15 cellular contexts compared by ENCODE assay signal in the genomic region with DNA sequence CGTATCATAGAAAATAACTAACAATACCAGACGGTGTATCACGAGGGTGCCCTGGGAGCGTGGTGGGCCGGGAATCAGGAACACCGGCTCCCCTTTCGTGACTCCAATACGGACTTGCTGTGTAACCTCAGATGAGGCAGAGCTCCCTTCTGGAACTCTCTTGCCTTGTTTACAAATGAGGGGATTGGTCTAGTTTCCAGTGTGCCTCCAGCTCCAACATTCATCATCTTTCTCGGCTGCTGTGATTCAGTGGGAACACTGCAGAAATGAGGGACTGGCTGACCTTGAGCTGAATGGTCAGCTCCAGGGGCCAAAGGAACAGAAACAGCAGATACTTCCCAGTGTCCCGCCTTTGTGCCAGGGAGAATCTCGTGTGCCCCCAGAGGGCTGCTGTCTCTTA. TPM values are rescaled to one million over a fixed set of nuclear protein-coding genes. Genes with fewer than 3 reads are reported as not detected.
A peak's percentile ranks its signal among the peaks of the same experiment; 100 is the strongest.
DNase-seq lines count a peak whose midpoint lies in the region; TF ChIP-seq lines count a peak whose summit lies in the region.
"Had no signal": no experiment of that assay in that cellular context is flagged by ENCODE, and none has a peak within 500 bp of the region (broad histone marks: within the 10 kb centered on the region; RNA-seq: fewer than 3 reads in every experiment).

No MANE protein-coding gene starts in this region.

- DNase-seq in MCF 10A (ENCODE audit: unreplicated experiment) (peak; percentile 71), breast epithelium (ENCODE audit: low spot score in 2 of 2) (no peak), chondrocyte (ENCODE audit: low spot score) (no peak), kidney tubule cell (ENCODE audit: low spot score) (peak; percentile 36), cerebellar cortex (ENCODE audit: low spot score) (no peak), amygdala (lab: John Stamatoyannopoulos, UW) (no peak), GM13976 (ENCODE audit: low spot score) (no peak), anterior cingulate cortex (lab: John Stamatoyannopoulos, UW) (no peak)
- DNase-seq: activated CD8-positive, alpha-beta T cell treated with anti-CD3 and anti-CD28 coated beads for 36 hours; Caco-2; NCI-H1105 treated with DMSO at 0.1 percent for 48 hours had no signal

- CTCF ChIA-PET in MCF 10A (lab: Yijun Ruan, JAX), result interaction anchor here (0.6 to 4.4 kb wide), 23 partner anchors 8 to 135 kb away, joined by 3 to 27 read pairs (median 4); partner anchors contain the start of gene TGFBI

- H3K4me1 Mint-ChIP-seq in MCF 10A (ENCODE audit: insufficient read depth, unreplicated experiment) (peaks cover 45% of the 10 kb centered on the region), chondrocyte (ENCODE audit: low read depth) (peaks cover 53% of the 10 kb centered on the region)

- BruUV-seq in MCF 10A (replicated peaks; lab: Mats Ljungman, UMichigan), result no TSS peak

- in situ Hi-C loops in GM13976 (cut with MboI; ENCODE audit: low sequenced_read_pairs, unreplicated experiment), result no loop called here

- no peaks in the 10 kb centered on the region for H3K9me3 Mint-ChIP-seq in MCF 10A (ENCODE audit: unreplicated experiment)
- H3K9me3 Mint-ChIP-seq in chondrocyte (ENCODE audit: low read depth), result no peaks in the 10 kb centered on the region
- H3K9me3 Mint-ChIP-seq: activated CD8-positive, alpha-beta T cell treated with anti-CD3 and anti-CD28 coated beads for 36 hours had no signal

- TF ChIP-seq CTCF in MCF 10A (IDR thresholded peaks at IDR 0.05; ENCODE audit: unreplicated experiment) (no peak), breast epithelium (IDR thresholded peaks at IDR 0.05) (no peak), chondrocyte (IDR thresholded peaks at IDR 0.05) (no peak), GM13976 (IDR thresholded peaks at IDR 0.05; ENCODE audit: borderline replicate concordance, control extremely low read depth, extremely low read depth, insufficient read depth, missing control alignments) (no peak)

- no peaks in the 10 kb centered on the region for H3K27me3 ChIP-seq in breast epithelium
- H3K27me3 ChIP-seq: tibial artery had no signal

- H3K27me3 Mint-ChIP-seq in MCF 10A (ENCODE audit: insufficient read depth, unreplicated experiment) (no peaks in the 10 kb centered on the region), chondrocyte (ENCODE audit: low read depth) (no peaks in the 10 kb centered on the region)

- H3K36me3 Mint-ChIP-seq in MCF 10A (ENCODE audit: insufficient read depth, unreplicated experiment), result no peaks in the 10 kb centered on the region
- H3K36me3 Mint-ChIP-seq in chondrocyte (ENCODE audit: low read depth), result no peaks in the 10 kb centered on the region
- H3K36me3 Mint-ChIP-seq: mesothelial cell of epicardium had no signal

- intact Hi-C loops in MCF 10A (cut with micrococcal nuclease), result loop anchor here (2.0 kb wide), 2 partner anchors 27 to 53 kb away; no protein-coding TSS in a partner anchor
- intact Hi-C loops in breast epithelium (cut with DNase I; ENCODE audit: low total_unique reads), result no loop called here

- no peak overlapping the region for H3K4me3 ChIP-seq in breast epithelium
- H3K4me3 ChIP-seq: tibial artery had no signal

- H3K4me3 Mint-ChIP-seq in MCF 10A (ENCODE audit: unreplicated experiment) (peak overlapping the region; percentile 15), chondrocyte (ENCODE audit: unreplicated experiment) (no peak overlapping the region)
- H3K4me3 Mint-ChIP-seq: activated CD8-positive, alpha-beta T cell treated with anti-CD3 and anti-CD28 coated beads for 36 hours; mesothelial cell of epicardium had no signal

- POLR2A ChIA-PET in MCF 10A (lab: Yijun Ruan, JAX), result interaction anchor here (0.6 to 39.3 kb wide), 12 partner anchors 11 to 1617 kb away, joined by 3 to 1604 read pairs (median 6); partner anchors contain the start of gene TGFBI

- no peaks in the 10 kb centered on the region for H3K36me3 ChIP-seq in breast epithelium
- H3K36me3 ChIP-seq: tibial artery had no signal

- no peaks in the 10 kb centered on the region for H3K4me1 ChIP-seq in breast epithelium
- H3K4me1 ChIP-seq: Caco-2, parathyroid adenoma, tibial artery had no signal

- no peak for TF ChIP-seq POLR2A in breast epithelium (IDR thresholded peaks at IDR 0.05)

- H3K27ac ChIP-seq in breast epithelium, result no peak overlapping the region
- H3K27ac ChIP-seq: parathyroid adenoma, tibial artery had no signal

- H3K27ac Mint-ChIP-seq in MCF 10A (ENCODE audit: low read depth, unreplicated experiment) (peak overlapping the region; percentile 93), chondrocyte (ENCODE audit: unreplicated experiment) (peak overlapping the region; percentile 77)
- H3K27ac Mint-ChIP-seq: activated CD8-positive, alpha-beta T cell treated with anti-CD3 and anti-CD28 coated beads for 36 hours; mesothelial cell of epicardium had no signal

- H3K9me3 ChIP-seq in breast epithelium, result no peaks in the 10 kb centered on the region
- H3K9me3 ChIP-seq: Caco-2, tibial artery had no signal

RNA-seq across cellular contexts. Expression of gene TGFBI, which starts 22.6 kb away (rescaled TPM):
- total RNA-seq in MCF 10A (2022) (623 and 892 TPM in 2 replicates), breast epithelium (100 to 1,000 TPM in 1 of 3 donors, 10 to 100 TPM in 2; 40.4 to 145 (median 45.2) TPM), chondrocyte (491 to 631 TPM (median 620 TPM) in 3 replicates)
- total RNA-seq: activated CD8-positive, alpha-beta T cell treated with anti-CD3 and anti-CD28 coated beads for 36 hours had no signal

RNA-seq across cellular contexts. Expression of gene LECT2, which starts 51.4 kb away (rescaled TPM):
- total RNA-seq in MCF 10A (2022) (not detected in 2 replicates), breast epithelium (not detected), chondrocyte (not detected in 3 replicates)
- total RNA-seq: activated CD8-positive, alpha-beta T cell treated with anti-CD3 and anti-CD28 coated beads for 36 hours; glomerular endothelial cell; mesothelial cell of epicardium had no signal

Comparison
In these comparisons a context has a peak if more than half of its experiments do, and no peak if none do; other contexts are left out.
1. DNase-seq: peak in MCF 10A (single experiment) and kidney tubule cell (single experiment); none in breast epithelium (0 of 2), chondrocyte (single experiment), cerebellar cortex (single experiment), amygdala (0 of 56), GM13976 (single experiment) and anterior cingulate cortex (0 of 58).